Comparison of ENCODE assay signal across 22 cellular contexts in the genomic region with DNA sequence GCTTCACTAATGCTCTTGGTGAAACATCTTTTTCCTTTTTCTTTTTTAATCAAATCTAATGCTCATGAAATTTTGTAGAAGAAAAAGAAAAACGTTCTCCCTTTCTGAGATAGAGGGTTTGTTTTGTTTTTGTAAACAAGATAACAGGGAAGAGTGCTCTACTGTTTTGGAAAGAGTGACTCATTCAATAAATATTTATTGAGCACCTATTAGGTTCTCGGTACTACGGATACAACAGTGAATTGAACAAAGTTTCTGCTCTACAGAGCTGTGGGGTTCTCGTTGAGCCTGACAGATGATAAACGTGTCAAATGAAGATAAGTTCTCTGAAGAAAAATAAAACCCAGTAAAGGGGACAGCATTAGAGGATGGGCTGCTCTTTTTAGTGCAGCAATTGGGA.
"Had no signal": no experiment of that assay in that cellular context is flagged by ENCODE, and none has a peak within 500 bp of the region (broad histone marks: within the 10 kb centered on the region; RNA-seq: fewer than 3 reads in every experiment).

No MANE protein-coding gene starts in this region.

- H3K27me3 Mint-ChIP-seq: activated naive CD4-positive, alpha-beta T cell treated with anti-CD3 and anti-CD28 coated beads, Interleukin-2, amount 10 ng/mL, durations not matched to agents 7 days and 5 days; activated naive CD8-positive, alpha-beta T cell treated with anti-CD3 and anti-CD28 coated beads for 36 hours; activated T-helper 17 cell treated with anti-CD3 and anti-CD28 coated beads, Interleukin-2, amount 50 U/mL, for 72 hours had no signal

- ATAC-seq: activated T-helper 17 cell treated with anti-CD3 and anti-CD28 coated beads, Interleukin-2, amount 50 U/mL, for 72 hours; K562 had no signal

- H3K27ac Mint-ChIP-seq: activated naive CD4-positive, alpha-beta T cell treated with anti-CD3 and anti-CD28 coated beads, Interleukin-2, amount 10 ng/mL, durations not matched to agents 7 days and 5 days; activated naive CD8-positive, alpha-beta T cell treated with anti-CD3 and anti-CD28 coated beads for 36 hours; activated T-helper 17 cell treated with anti-CD3 and anti-CD28 coated beads, Interleukin-2, amount 50 U/mL, for 72 hours; T-helper 1 cell treated with Interleukin-12 subunit alpha and Interleukin-12 subunit beta and Interleukin-4 antibody, amounts not matched to agents 30 μg/mL and 1 μg/mL, for 36 hours had no signal

- H3K4me3 ChIP-seq: cardiac muscle cell, K562 had no signal

- H3K27me3 ChIP-seq: brain microvascular endothelial cell, cardiac muscle cell had no signal

- DNase-seq: activated CD4-positive, alpha-beta T cell treated with anti-CD3 and anti-CD28 coated beads for 48 hours; activated CD4-positive, alpha-beta T cell treated with anti-CD3 and anti-CD28 coated beads, Interleukin-2, amount 50 U/mL, for 4 hours; activated CD4-positive, CD25-positive, alpha-beta regulatory T cell treated with anti-CD3 and anti-CD28 coated beads, Interleukin-2, amount 50 U/mL, for 72 hours; activated CD8-positive, alpha-beta memory T cell treated with anti-CD3 and anti-CD28 coated beads for 24 hours; activated gamma-delta T cell; activated naive CD4-positive, alpha-beta T cell treated with anti-CD3 and anti-CD28 coated beads, Interleukin-2, amount 10 ng/mL, durations not matched to agents 7 days and 5 days; activated naive CD8-positive, alpha-beta T cell treated with anti-CD3 and anti-CD28 coated beads for 36 hours; activated T-cell treated with anti-CD3 and anti-CD28 coated beads, Interleukin-2, amount 50 U/mL, for 48 hours; brain microvascular endothelial cell; Karpas-422; MM.1S; NCI-H1105; NCI-H1436; NCI-H1694 treated with DMSO at 0.1 percent for 48 hours; NCI-H2029 treated with DMSO at 0.1 percent for 48 hours; NCI-H510A treated with DMSO at 0.1 percent for 48 hours; NCI-H69; SHP77 had no signal

- H3K36me3 ChIP-seq: brain microvascular endothelial cell had no signal

- H3K9me3 Mint-ChIP-seq: activated naive CD4-positive, alpha-beta T cell treated with anti-CD3 and anti-CD28 coated beads, Interleukin-2, amount 10 ng/mL, durations not matched to agents 7 days and 5 days; activated naive CD8-positive, alpha-beta T cell treated with anti-CD3 and anti-CD28 coated beads for 36 hours; T-helper 1 cell treated with Interleukin-12 subunit alpha and Interleukin-12 subunit beta and Interleukin-4 antibody, amounts not matched to agents 30 μg/mL and 1 μg/mL, for 36 hours had no signal

- H3K27ac ChIP-seq: brain microvascular endothelial cell, cardiac muscle cell had no signal

- H3K4me3 Mint-ChIP-seq: activated naive CD4-positive, alpha-beta T cell treated with anti-CD3 and anti-CD28 coated beads, Interleukin-2, amount 10 ng/mL, durations not matched to agents 7 days and 5 days; activated naive CD8-positive, alpha-beta T cell treated with anti-CD3 and anti-CD28 coated beads for 36 hours; activated T-helper 17 cell treated with anti-CD3 and anti-CD28 coated beads, Interleukin-2, amount 50 U/mL, for 72 hours; T-helper 1 cell treated with Interleukin-12 subunit alpha and Interleukin-12 subunit beta and Interleukin-4 antibody, amounts not matched to agents 30 μg/mL and 1 μg/mL, for 36 hours had no signal
